Comparison of ENCODE assay signal across 20 cellular contexts in genomic region chr14:21999400-21999799, GRCh38.
DNase-seq lines count a peak whose midpoint lies in the region; ATAC-seq and TF ChIP-seq lines count a peak whose summit lies in the region.
"Had no signal": no experiment of that assay in that cellular context is flagged by ENCODE, and none has a peak within 500 bp of the region (broad histone marks: within the 10 kb centered on the region; RNA-seq: fewer than 3 reads in every experiment).

No MANE protein-coding gene starts in this region.

- ATAC-seq in T-cell (replicated peaks in 1 of 4) (no peak), HG02763 (IDR thresholded peaks at IDR 0.05; ENCODE audit: unreplicated experiment) (no peak)
- ATAC-seq: K562, left lobe of liver had no signal

- peak overlapping the region; percentile 34 to 59 for H3K27ac Mint-ChIP-seq in T-cell
- H3K27ac Mint-ChIP-seq in activated naive CD8-positive, alpha-beta T cell treated with anti-CD3 and anti-CD28 coated beads for 36 hours, result peak overlapping the region; percentile 94
- H3K27ac Mint-ChIP-seq: brain, endodermal cell, nephron progenitor cell had no signal

- no peak overlapping the region for H3K27ac ChIP-seq in right atrium auricular region
- H3K27ac ChIP-seq: colonic mucosa, sigmoid colon, transverse colon had no signal

- intact Hi-C loops in posterior cingulate gyrus (cut with DNase I), result no loop called here

- CTCF ChIA-PET in T-cell (lab: Charles Lee), result interaction anchor here (0.8 to 1.5 kb wide), 6 partner anchors 9 to 561 kb away, joined by 3 to 5 read pairs (median 4); no protein-coding TSS in a partner anchor

- POLR2A ChIA-PET in T-cell (lab: Charles Lee), result interaction anchor here in 1 of 2 donors (0.8 kb wide), 1 partner anchor 519 kb away, joined by 3 read pairs; no protein-coding TSS in a partner anchor

- DNase-seq in stimulated activated CD4-positive, alpha-beta T cell treated with anti-CD3 and anti-CD28 coated beads, Interleukin-15, amount 100 ng/mL, for 24 hours, result peak; percentile 44
- DNase-seq in stimulated activated CD4-positive, alpha-beta T cell treated with anti-CD3 and anti-CD28 coated beads, Interleukin-2, amount 100 ng/mL, for 48 hours, result no peak
- DNase-seq in T-cell (no peak), right atrium auricular region (ENCODE audit: low spot score) (no peak), posterior cingulate gyrus (no peak)
- no peak for DNase-seq in activated naive CD8-positive, alpha-beta T cell treated with anti-CD3 and anti-CD28 coated beads for 36 hours
- DNase-seq: colonic mucosa; endodermal cell; MM.1S; NCI-H1436 treated with DMSO at 0.1 percent for 48 hours; NCI-H69; nephron progenitor cell; SHP77; sigmoid colon; stimulated activated naive CD4-positive, alpha-beta T cell treated with Interleukin-2 at 50 U/mL for 16 hours; transverse colon had no signal

- no peaks in the 10 kb centered on the region for H3K4me1 ChIP-seq in right atrium auricular region
- H3K4me1 ChIP-seq: colonic mucosa, sigmoid colon, transverse colon had no signal

- H3K27me3 Mint-ChIP-seq in T-cell, result peaks cover 0 to 1% of the 10 kb centered on the region in 2 donors
- H3K27me3 Mint-ChIP-seq in activated naive CD8-positive, alpha-beta T cell treated with anti-CD3 and anti-CD28 coated beads for 36 hours, result no peaks in the 10 kb centered on the region

- TF ChIP-seq CTCF in right atrium auricular region (IDR thresholded peaks at IDR 0.05), result no peak

- peak overlapping the region; percentile 87 to 90 (median 88) for H3K4me3 Mint-ChIP-seq in T-cell
- H3K4me3 Mint-ChIP-seq in activated naive CD8-positive, alpha-beta T cell treated with anti-CD3 and anti-CD28 coated beads for 36 hours, result peak overlapping the region; percentile 88
- H3K4me3 Mint-ChIP-seq: brain, endodermal cell, nephron progenitor cell had no signal

- no peaks in the 10 kb centered on the region for H3K36me3 Mint-ChIP-seq in T-cell
- H3K36me3 Mint-ChIP-seq in activated naive CD8-positive, alpha-beta T cell treated with anti-CD3 and anti-CD28 coated beads for 36 hours, result peaks cover 9% of the 10 kb centered on the region
- H3K36me3 Mint-ChIP-seq: brain had no signal

- no peak overlapping the region for H3K4me3 ChIP-seq in right atrium auricular region
- H3K4me3 ChIP-seq: colonic mucosa, K562, sigmoid colon, transverse colon had no signal

- H3K36me3 ChIP-seq in right atrium auricular region, result no peaks in the 10 kb centered on the region
- H3K36me3 ChIP-seq: colonic mucosa, sigmoid colon, transverse colon had no signal

- H3K9me3 Mint-ChIP-seq in T-cell, result no peaks in the 10 kb centered on the region
- no peaks in the 10 kb centered on the region for H3K9me3 Mint-ChIP-seq in activated naive CD8-positive, alpha-beta T cell treated with anti-CD3 and anti-CD28 coated beads for 36 hours
- H3K9me3 Mint-ChIP-seq: brain, endodermal cell, nephron progenitor cell had no signal

- H3K9me3 ChIP-seq in right atrium auricular region, result no peaks in the 10 kb centered on the region
- H3K9me3 ChIP-seq: colonic mucosa, sigmoid colon, transverse colon had no signal

- peaks cover 16 to 38% (median 20%) of the 10 kb centered on the region in 3 donors for H3K4me1 Mint-ChIP-seq in T-cell
- H3K4me1 Mint-ChIP-seq in activated naive CD8-positive, alpha-beta T cell treated with anti-CD3 and anti-CD28 coated beads for 36 hours, result peaks cover 14% of the 10 kb centered on the region
- H3K4me1 Mint-ChIP-seq: brain had no signal

- no peaks in the 10 kb centered on the region for H3K27me3 ChIP-seq in right atrium auricular region
- H3K27me3 ChIP-seq: colonic mucosa, sigmoid colon, transverse colon had no signal
